8 cellular contexts compared by ENCODE assay signal in genomic region chr12:111685322-111685810, GRCh38. TPM values are rescaled to one million over a fixed set of nuclear protein-coding genes. Genes with fewer than 3 reads are reported as not detected.
DNase-seq lines count a peak whose midpoint lies in the region; ATAC-seq and TF ChIP-seq lines count a peak whose summit lies in the region.

No MANE protein-coding gene starts in this region.

- no peaks in the 10 kb centered on the region for H3K9me3 Mint-ChIP-seq in activated T-helper 1 cell treated with anti-CD3 and anti-CD28 coated beads, Interleukin-12 subunit alpha, Interleukin-12 subunit beta, Interleukin-2, Interleukin-4 antibody, amounts not matched to agents 30 ng/mL and 10 ng/mL and 1 ng/mL, durations not matched to agents 14 hours and 24 hours and 36 hours
- no peaks in the 10 kb centered on the region for H3K9me3 Mint-ChIP-seq in stimulated activated effector memory CD8-positive, alpha-beta T cell treated with anti-CD3 and anti-CD28 coated beads, Interleukin-12 subunit alpha, Interleukin-12 subunit beta, amount 100 ng/mL, for 72 hours

- H3K4me3 ChIP-seq in cardiac muscle cell, result peak overlapping the region; percentile 95
- peak overlapping the region; percentile 95 for H3K4me3 ChIP-seq in iPS-11a (ENCODE audit: low read depth, low read length)

- peaks cover 24% of the 10 kb centered on the region for H3K36me3 ChIP-seq in cardiac muscle cell

- peak overlapping the region; percentile 97 for H3K4me3 Mint-ChIP-seq in activated T-helper 1 cell treated with anti-CD3 and anti-CD28 coated beads, Interleukin-12 subunit alpha, Interleukin-12 subunit beta, Interleukin-2, Interleukin-4 antibody, amounts not matched to agents 30 ng/mL and 10 ng/mL and 1 ng/mL, durations not matched to agents 14 hours and 24 hours and 36 hours
- H3K4me3 Mint-ChIP-seq in stimulated activated effector memory CD8-positive, alpha-beta T cell treated with anti-CD3 and anti-CD28 coated beads, Interleukin-12 subunit alpha, Interleukin-12 subunit beta, amount 100 ng/mL, for 72 hours, result peak overlapping the region; percentile 95

- H3K27me3 Mint-ChIP-seq in activated T-helper 1 cell treated with anti-CD3 and anti-CD28 coated beads, Interleukin-12 subunit alpha, Interleukin-12 subunit beta, Interleukin-2, Interleukin-4 antibody, amounts not matched to agents 30 ng/mL and 10 ng/mL and 1 ng/mL, durations not matched to agents 14 hours and 24 hours and 36 hours (ENCODE audit: insufficient read depth), result no peaks in the 10 kb centered on the region

- H3K4me1 Mint-ChIP-seq in activated T-helper 1 cell treated with anti-CD3 and anti-CD28 coated beads, Interleukin-12 subunit alpha, Interleukin-12 subunit beta, Interleukin-2, Interleukin-4 antibody, amounts not matched to agents 30 ng/mL and 10 ng/mL and 1 ng/mL, durations not matched to agents 14 hours and 24 hours and 36 hours (ENCODE audit: low read depth), result peaks cover 31% of the 10 kb centered on the region
- H3K4me1 Mint-ChIP-seq in stimulated activated effector memory CD8-positive, alpha-beta T cell treated with anti-CD3 and anti-CD28 coated beads, Interleukin-12 subunit alpha, Interleukin-12 subunit beta, amount 100 ng/mL, for 72 hours, result peaks cover 39% of the 10 kb centered on the region

- H3K36me3 Mint-ChIP-seq in activated T-helper 1 cell treated with anti-CD3 and anti-CD28 coated beads, Interleukin-12 subunit alpha, Interleukin-12 subunit beta, Interleukin-2, Interleukin-4 antibody, amounts not matched to agents 30 ng/mL and 10 ng/mL and 1 ng/mL, durations not matched to agents 14 hours and 24 hours and 36 hours (ENCODE audit: low read depth), result peaks cover 20% of the 10 kb centered on the region
- peaks cover 58% of the 10 kb centered on the region for H3K36me3 Mint-ChIP-seq in stimulated activated effector memory CD8-positive, alpha-beta T cell treated with anti-CD3 and anti-CD28 coated beads, Interleukin-12 subunit alpha, Interleukin-12 subunit beta, amount 100 ng/mL, for 72 hours

- H3K9me3 ChIP-seq in cardiac muscle cell (ENCODE audit: low read depth), result no peaks in the 10 kb centered on the region

- no peaks in the 10 kb centered on the region for H3K27me3 ChIP-seq in cardiac muscle cell

- no peak for TF ChIP-seq CTCF in cardiac muscle cell (IDR thresholded peaks at IDR 0.05; ENCODE audit: low read depth, low read length)

- H3K27ac Mint-ChIP-seq in activated T-helper 1 cell treated with anti-CD3 and anti-CD28 coated beads, Interleukin-12 subunit alpha, Interleukin-12 subunit beta, Interleukin-2, Interleukin-4 antibody, amounts not matched to agents 30 ng/mL and 10 ng/mL and 1 ng/mL, durations not matched to agents 14 hours and 24 hours and 36 hours, result peak overlapping the region; percentile 98
- H3K27ac Mint-ChIP-seq in stimulated activated effector memory CD8-positive, alpha-beta T cell treated with anti-CD3 and anti-CD28 coated beads, Interleukin-12 subunit alpha, Interleukin-12 subunit beta, amount 100 ng/mL, for 72 hours, result peak overlapping the region; percentile 99

- intact Hi-C loops in Right ventricle myocardium superior (cut with DNase I), result no loop called here
- intact Hi-C loops in activated T-helper 1 cell treated with anti-CD3 and anti-CD28 coated beads, Interleukin-12 subunit alpha, Interleukin-12 subunit beta, Interleukin-2, Interleukin-4 antibody, amounts not matched to agents 30 ng/mL and 10 ng/mL and 1 ng/mL, durations not matched to agents 14 hours and 24 hours and 36 hours (cut with micrococcal nuclease), result loop anchor here (1.0 to 10.0 kb wide), 7 partner anchors 88 to 1973 kb away; partner anchors contain the start of genes FAM222A, HECTD4 and PTPN11

- no peak for ATAC-seq in Right ventricle myocardium superior (ENCODE audit: poor library complexity)
- ATAC-seq in HG03469 (IDR thresholded peaks at IDR 0.05; ENCODE audit: unreplicated experiment), result peak; percentile 3
- peak; percentile 2 for ATAC-seq in stimulated activated effector memory CD8-positive, alpha-beta T cell treated with anti-CD3 and anti-CD28 coated beads, Interleukin-12 subunit alpha, Interleukin-12 subunit beta, amount 100 ng/mL, for 72 hours

- H3K27ac ChIP-seq in cardiac muscle cell, result peak overlapping the region; percentile 89

- DNase-seq in cardiac muscle cell (ENCODE audit: low read depth in 1 of 2, low spot score in 1 of 2) (no peak), Right ventricle myocardium superior (no peak), NK-92 (lab: John Stamatoyannopoulos, UW; ENCODE audit: unreplicated experiment) (no peak), GOT3 (lab: John Stamatoyannopoulos, UW) (no peak)
- DNase-seq in activated T-helper 1 cell treated with anti-CD3 and anti-CD28 coated beads, Interleukin-12 subunit alpha, Interleukin-12 subunit beta, Interleukin-2, Interleukin-4 antibody, amounts not matched to agents 30 ng/mL and 10 ng/mL and 1 ng/mL, durations not matched to agents 14 hours and 24 hours and 36 hours (ENCODE audit: low spot score), result no peak
- DNase-seq in stimulated activated effector memory CD8-positive, alpha-beta T cell treated with anti-CD3 and anti-CD28 coated beads, Interleukin-12 subunit alpha, Interleukin-12 subunit beta, amount 100 ng/mL, for 72 hours (ENCODE audit: low spot score in 2 of 2), result no peak

- no peaks in the 10 kb centered on the region for H3K4me1 ChIP-seq in cardiac muscle cell (ENCODE audit: low read depth)

RNA-seq across cellular contexts. Expression of gene BRAP, which starts 0.4 kb away (rescaled TPM):
- total RNA-seq in cardiac muscle cell (14.9 and 18.4 TPM in 2 replicates), Right ventricle myocardium superior (13.8 TPM)
- polyA plus RNA-seq in cardiac muscle cell, result 23.9 and 24.4 TPM in 2 replicates
- total RNA-seq in activated T-helper 1 cell treated with anti-CD3 and anti-CD28 coated beads, Interleukin-12 subunit alpha, Interleukin-12 subunit beta, Interleukin-2, Interleukin-4 antibody, amounts not matched to agents 30 ng/mL and 10 ng/mL and 1 ng/mL, durations not matched to agents 14 hours and 24 hours and 36 hours, result 22.1 and 22.2 TPM in 2 replicates

RNA-seq across cellular contexts. Expression of gene ACAD10, which starts 0.5 kb away (rescaled TPM):
- total RNA-seq in cardiac muscle cell, result 32.8 and 46.8 TPM in 2 replicates
- 33.6 and 49.6 TPM in 2 replicates for polyA plus RNA-seq in cardiac muscle cell
- total RNA-seq in Right ventricle myocardium superior, result 29.5 TPM
- total RNA-seq in activated T-helper 1 cell treated with anti-CD3 and anti-CD28 coated beads, Interleukin-12 subunit alpha, Interleukin-12 subunit beta, Interleukin-2, Interleukin-4 antibody, amounts not matched to agents 30 ng/mL and 10 ng/mL and 1 ng/mL, durations not matched to agents 14 hours and 24 hours and 36 hours, result 21.2 and 24.2 TPM in 2 replicates
